Comparison of ENCODE assay signal across 1 cellular context in the genomic region with DNA sequence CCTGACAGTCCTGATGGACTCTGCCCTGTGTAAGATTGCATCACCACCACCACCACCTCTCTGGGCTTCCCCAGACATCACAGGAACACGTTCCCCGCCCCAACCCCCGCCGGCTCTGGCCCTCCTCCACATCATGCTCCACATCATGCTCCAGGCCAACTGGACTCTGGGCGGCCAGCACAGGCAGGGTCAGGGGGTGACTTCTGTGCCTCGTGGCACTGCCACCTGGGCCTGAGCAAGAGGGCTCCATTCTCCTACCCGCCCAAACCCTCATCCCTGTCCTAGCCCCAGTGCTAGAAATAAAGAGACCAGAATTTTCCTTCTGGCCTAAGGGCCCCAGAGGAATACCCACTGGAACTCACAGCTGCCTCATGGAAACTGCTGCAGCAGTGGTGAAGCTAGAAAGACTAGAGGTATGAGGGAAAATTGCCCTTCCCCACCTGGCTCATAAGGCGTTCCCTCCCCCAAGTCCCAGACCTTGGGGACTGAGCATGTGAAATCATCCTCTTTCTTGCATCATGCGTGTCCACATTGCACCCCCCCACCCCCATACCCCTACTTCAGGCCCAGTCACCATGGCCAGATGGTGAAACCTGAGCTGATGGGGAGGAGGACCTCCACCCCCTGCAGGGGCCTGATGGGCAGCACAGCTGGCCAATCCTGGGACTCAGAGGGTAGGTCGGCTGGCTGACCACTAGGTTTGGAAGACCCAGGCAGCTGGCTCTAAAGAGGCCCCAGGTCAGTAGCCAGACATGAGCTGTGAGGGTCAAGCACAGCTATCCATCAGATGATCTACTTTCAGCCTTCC.
TF ChIP-seq lines count a peak whose summit lies in the region.

A gene with protein sequence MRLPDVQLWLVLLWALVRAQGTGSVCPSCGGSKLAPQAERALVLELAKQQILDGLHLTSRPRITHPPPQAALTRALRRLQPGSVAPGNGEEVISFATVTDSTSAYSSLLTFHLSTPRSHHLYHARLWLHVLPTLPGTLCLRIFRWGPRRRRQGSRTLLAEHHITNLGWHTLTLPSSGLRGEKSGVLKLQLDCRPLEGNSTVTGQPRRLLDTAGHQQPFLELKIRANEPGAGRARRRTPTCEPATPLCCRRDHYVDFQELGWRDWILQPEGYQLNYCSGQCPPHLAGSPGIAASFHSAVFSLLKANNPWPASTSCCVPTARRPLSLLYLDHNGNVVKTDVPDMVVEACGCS (plus strand): TSS at position 742 of the 808 bp plus-strand sequence. CDS start 230 bp downstream, outside the sequence.

TF ChIP-seq in K562, 482 proteins besides CTCF, POLR2A, EP300 and RAD21 (continued from another document):
- TF ChIP-seq, protein P1, sequence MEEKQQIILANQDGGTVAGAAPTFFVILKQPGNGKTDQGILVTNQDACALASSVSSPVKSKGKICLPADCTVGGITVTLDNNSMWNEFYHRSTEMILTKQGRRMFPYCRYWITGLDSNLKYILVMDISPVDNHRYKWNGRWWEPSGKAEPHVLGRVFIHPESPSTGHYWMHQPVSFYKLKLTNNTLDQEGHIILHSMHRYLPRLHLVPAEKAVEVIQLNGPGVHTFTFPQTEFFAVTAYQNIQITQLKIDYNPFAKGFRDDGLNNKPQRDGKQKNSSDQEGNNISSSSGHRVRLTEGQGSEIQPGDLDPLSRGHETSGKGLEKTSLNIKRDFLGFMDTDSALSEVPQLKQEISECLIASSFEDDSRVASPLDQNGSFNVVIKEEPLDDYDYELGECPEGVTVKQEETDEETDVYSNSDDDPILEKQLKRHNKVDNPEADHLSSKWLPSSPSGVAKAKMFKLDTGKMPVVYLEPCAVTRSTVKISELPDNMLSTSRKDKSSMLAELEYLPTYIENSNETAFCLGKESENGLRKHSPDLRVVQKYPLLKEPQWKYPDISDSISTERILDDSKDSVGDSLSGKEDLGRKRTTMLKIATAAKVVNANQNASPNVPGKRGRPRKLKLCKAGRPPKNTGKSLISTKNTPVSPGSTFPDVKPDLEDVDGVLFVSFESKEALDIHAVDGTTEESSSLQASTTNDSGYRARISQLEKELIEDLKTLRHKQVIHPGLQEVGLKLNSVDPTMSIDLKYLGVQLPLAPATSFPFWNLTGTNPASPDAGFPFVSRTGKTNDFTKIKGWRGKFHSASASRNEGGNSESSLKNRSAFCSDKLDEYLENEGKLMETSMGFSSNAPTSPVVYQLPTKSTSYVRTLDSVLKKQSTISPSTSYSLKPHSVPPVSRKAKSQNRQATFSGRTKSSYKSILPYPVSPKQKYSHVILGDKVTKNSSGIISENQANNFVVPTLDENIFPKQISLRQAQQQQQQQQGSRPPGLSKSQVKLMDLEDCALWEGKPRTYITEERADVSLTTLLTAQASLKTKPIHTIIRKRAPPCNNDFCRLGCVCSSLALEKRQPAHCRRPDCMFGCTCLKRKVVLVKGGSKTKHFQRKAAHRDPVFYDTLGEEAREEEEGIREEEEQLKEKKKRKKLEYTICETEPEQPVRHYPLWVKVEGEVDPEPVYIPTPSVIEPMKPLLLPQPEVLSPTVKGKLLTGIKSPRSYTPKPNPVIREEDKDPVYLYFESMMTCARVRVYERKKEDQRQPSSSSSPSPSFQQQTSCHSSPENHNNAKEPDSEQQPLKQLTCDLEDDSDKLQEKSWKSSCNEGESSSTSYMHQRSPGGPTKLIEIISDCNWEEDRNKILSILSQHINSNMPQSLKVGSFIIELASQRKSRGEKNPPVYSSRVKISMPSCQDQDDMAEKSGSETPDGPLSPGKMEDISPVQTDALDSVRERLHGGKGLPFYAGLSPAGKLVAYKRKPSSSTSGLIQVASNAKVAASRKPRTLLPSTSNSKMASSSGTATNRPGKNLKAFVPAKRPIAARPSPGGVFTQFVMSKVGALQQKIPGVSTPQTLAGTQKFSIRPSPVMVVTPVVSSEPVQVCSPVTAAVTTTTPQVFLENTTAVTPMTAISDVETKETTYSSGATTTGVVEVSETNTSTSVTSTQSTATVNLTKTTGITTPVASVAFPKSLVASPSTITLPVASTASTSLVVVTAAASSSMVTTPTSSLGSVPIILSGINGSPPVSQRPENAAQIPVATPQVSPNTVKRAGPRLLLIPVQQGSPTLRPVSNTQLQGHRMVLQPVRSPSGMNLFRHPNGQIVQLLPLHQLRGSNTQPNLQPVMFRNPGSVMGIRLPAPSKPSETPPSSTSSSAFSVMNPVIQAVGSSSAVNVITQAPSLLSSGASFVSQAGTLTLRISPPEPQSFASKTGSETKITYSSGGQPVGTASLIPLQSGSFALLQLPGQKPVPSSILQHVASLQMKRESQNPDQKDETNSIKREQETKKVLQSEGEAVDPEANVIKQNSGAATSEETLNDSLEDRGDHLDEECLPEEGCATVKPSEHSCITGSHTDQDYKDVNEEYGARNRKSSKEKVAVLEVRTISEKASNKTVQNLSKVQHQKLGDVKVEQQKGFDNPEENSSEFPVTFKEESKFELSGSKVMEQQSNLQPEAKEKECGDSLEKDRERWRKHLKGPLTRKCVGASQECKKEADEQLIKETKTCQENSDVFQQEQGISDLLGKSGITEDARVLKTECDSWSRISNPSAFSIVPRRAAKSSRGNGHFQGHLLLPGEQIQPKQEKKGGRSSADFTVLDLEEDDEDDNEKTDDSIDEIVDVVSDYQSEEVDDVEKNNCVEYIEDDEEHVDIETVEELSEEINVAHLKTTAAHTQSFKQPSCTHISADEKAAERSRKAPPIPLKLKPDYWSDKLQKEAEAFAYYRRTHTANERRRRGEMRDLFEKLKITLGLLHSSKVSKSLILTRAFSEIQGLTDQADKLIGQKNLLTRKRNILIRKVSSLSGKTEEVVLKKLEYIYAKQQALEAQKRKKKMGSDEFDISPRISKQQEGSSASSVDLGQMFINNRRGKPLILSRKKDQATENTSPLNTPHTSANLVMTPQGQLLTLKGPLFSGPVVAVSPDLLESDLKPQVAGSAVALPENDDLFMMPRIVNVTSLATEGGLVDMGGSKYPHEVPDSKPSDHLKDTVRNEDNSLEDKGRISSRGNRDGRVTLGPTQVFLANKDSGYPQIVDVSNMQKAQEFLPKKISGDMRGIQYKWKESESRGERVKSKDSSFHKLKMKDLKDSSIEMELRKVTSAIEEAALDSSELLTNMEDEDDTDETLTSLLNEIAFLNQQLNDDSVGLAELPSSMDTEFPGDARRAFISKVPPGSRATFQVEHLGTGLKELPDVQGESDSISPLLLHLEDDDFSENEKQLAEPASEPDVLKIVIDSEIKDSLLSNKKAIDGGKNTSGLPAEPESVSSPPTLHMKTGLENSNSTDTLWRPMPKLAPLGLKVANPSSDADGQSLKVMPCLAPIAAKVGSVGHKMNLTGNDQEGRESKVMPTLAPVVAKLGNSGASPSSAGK (IDR thresholded peaks at IDR 0.05), result peak; percentile 81
- peak; percentile 63 to 87; a peak in 3 of 4 replicates for TF ChIP-seq TRIM24 (IDR thresholded peaks at IDR 0.05)
- TF ChIP-seq HDAC8 (tag; IDR thresholded peaks at IDR 0.05), result peak; percentile 82; the same call in 1 of the 2 replicates
- peak; percentile 83 for TF ChIP-seq RNF2 (IDR thresholded peaks at IDR 0.05)
- TF ChIP-seq NFIC (IDR thresholded peaks at IDR 0.05), result peak; percentile 11; the same call in 1 of the 2 replicates
- peak; percentile 73 for TF ChIP-seq CXXC5 (CRISPR knock-in tag; IDR thresholded peaks at IDR 0.05)
- TF ChIP-seq ZKSCAN8 (CRISPR knock-in tag; IDR thresholded peaks at IDR 0.05), result peak; percentile 79
- TF ChIP-seq, protein P2, sequence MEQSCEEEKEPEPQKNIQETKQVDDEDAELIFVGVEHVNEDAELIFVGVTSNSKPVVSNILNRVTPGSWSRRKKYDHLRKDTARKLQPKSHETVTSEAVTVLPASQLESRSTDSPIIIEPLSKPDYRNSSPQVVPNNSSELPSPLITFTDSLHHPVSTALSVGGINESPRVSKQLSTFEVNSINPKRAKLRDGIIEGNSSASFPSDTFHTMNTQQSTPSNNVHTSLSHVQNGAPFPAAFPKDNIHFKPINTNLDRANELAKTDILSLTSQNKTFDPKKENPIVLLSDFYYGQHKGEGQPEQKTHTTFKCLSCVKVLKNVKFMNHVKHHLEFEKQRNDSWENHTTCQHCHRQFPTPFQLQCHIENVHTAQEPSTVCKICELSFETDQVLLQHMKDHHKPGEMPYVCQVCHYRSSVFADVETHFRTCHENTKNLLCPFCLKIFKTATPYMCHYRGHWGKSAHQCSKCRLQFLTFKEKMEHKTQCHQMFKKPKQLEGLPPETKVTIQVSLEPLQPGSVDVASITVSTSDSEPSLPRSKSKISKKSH (CRISPR knock-in tag; IDR thresholded peaks at IDR 0.05), result no peak
- no peak for TF ChIP-seq KLF6 (CRISPR knock-in tag; IDR thresholded peaks at IDR 0.05; ENCODE audit: borderline replicate concordance)
- peak; percentile 77 for TF ChIP-seq POLR2B (IDR thresholded peaks at IDR 0.05; ENCODE audit: low read depth, partially characterized antibody)
- no peak for TF ChIP-seq ZNF23 (CRISPR knock-in tag; IDR thresholded peaks at IDR 0.05)
- TF ChIP-seq SREBF1 (IDR thresholded peaks at IDR 0.05; ENCODE audit: borderline replicate concordance, low read depth, low read length), result 0 out of 2 replicates have a peak, but pooled peaks have one; percentile 12
- TF ChIP-seq MXI1 (IDR thresholded peaks at IDR 0.05; ENCODE audit: low read depth, low read length), result no peak
- TF ChIP-seq, protein P3, sequence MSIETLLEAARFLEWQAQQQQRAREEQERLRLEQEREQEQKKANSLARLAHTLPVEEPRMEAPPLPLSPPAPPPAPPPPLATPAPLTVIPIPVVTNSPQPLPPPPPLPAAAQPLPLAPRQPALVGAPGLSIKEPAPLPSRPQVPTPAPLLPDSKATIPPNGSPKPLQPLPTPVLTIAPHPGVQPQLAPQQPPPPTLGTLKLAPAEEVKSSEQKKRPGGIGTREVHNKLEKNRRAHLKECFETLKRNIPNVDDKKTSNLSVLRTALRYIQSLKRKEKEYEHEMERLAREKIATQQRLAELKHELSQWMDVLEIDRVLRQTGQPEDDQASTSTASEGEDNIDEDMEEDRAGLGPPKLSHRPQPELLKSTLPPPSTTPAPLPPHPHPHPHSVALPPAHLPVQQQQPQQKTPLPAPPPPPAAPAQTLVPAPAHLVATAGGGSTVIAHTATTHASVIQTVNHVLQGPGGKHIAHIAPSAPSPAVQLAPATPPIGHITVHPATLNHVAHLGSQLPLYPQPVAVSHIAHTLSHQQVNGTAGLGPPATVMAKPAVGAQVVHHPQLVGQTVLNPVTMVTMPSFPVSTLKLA (conservative IDR thresholded peaks at IDR 0.05), result peak; percentile 55 to 62; a peak in 3 of 4 replicates
- 0 out of 2 replicates have a peak, but pooled peaks have one; percentile 17 for TF ChIP-seq ZNF717 (CRISPR knock-in tag; IDR thresholded peaks at IDR 0.05)
- TF ChIP-seq POLR2G (IDR thresholded peaks at IDR 0.05; ENCODE audit: low read depth, low read length), result peak; percentile 77
- no peak for TF ChIP-seq CBX1 (IDR thresholded peaks at IDR 0.05; ENCODE audit: low read depth)
- no peak; the same call in 1 of the 2 replicates for TF ChIP-seq GABPA (tag; conservative IDR thresholded peaks at IDR 0.05; ENCODE audit: low read depth)
- TF ChIP-seq, protein P4, sequence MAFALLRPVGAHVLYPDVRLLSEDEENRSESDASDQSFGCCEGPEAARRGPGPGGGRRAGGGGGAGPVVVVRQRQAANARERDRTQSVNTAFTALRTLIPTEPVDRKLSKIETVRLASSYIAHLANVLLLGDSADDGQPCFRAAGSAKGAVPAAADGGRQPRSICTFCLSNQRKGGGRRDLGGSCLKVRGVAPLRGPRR (CRISPR knock-in tag; IDR thresholded peaks at IDR 0.05), result peak; percentile 86
- peak; percentile 84 for TF ChIP-seq ZNF175 (CRISPR knock-in tag; IDR thresholded peaks at IDR 0.05; ENCODE audit: low read depth)
- TF ChIP-seq, protein P5, sequence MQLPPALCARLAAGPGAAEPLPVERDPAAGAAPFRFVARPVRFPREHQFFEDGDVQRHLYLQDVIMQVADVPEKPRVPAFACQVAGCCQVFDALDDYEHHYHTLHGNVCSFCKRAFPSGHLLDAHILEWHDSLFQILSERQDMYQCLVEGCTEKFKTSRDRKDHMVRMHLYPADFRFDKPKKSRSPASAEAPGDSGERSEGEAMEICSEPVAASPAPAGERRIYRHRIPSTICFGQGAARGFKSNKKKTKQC (CRISPR knock-in tag; IDR thresholded peaks at IDR 0.05), result peak; percentile 80
- TF ChIP-seq HDGF (IDR thresholded peaks at IDR 0.05), result no peak
- TF ChIP-seq MYNN (IDR thresholded peaks at IDR 0.05), result 0 out of 2 replicates have a peak, but pooled peaks have one; percentile 11
- TF ChIP-seq MYNN (CRISPR knock-in tag; IDR thresholded peaks at IDR 0.05), result no peak
- TF ChIP-seq, protein P6, sequence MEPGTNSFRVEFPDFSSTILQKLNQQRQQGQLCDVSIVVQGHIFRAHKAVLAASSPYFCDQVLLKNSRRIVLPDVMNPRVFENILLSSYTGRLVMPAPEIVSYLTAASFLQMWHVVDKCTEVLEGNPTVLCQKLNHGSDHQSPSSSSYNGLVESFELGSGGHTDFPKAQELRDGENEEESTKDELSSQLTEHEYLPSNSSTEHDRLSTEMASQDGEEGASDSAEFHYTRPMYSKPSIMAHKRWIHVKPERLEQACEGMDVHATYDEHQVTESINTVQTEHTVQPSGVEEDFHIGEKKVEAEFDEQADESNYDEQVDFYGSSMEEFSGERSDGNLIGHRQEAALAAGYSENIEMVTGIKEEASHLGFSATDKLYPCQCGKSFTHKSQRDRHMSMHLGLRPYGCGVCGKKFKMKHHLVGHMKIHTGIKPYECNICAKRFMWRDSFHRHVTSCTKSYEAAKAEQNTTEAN (CRISPR knock-in tag; IDR thresholded peaks at IDR 0.05), result no peak
- 0 out of 2 replicates have a peak, but pooled peaks have one; percentile 52 for TF ChIP-seq NCOA1 (IDR thresholded peaks at IDR 0.05; ENCODE audit: low read depth)
- TF ChIP-seq KLF13 (tag; IDR thresholded peaks at IDR 0.05; ENCODE audit: borderline replicate concordance, low read depth), result peak; percentile 68; the same call in 1 of the 2 replicates
- TF ChIP-seq TBL1XR1 (IDR thresholded peaks at IDR 0.05; ENCODE audit: low read length in 2 of 2), result peak in 1 of 2 experiments; percentile 59; a peak in 1 of 4 replicates
- peak; percentile 69 for TF ChIP-seq CREM (IDR thresholded peaks at IDR 0.05; ENCODE audit: low read depth)
- peak; percentile 94 for TF ChIP-seq DMBX1 (CRISPR knock-in tag; IDR thresholded peaks at IDR 0.05; ENCODE audit: borderline replicate concordance)
- 0 out of 2 replicates have a peak, but pooled peaks have one; percentile 24 for TF ChIP-seq ZNF561 (CRISPR knock-in tag; conservative IDR thresholded peaks at IDR 0.05)
- 0 out of 2 replicates have a peak, but pooled peaks have one; percentile 12 for TF ChIP-seq ZNF707 (CRISPR knock-in tag; conservative IDR thresholded peaks at IDR 0.05)
- TF ChIP-seq, protein P7, sequence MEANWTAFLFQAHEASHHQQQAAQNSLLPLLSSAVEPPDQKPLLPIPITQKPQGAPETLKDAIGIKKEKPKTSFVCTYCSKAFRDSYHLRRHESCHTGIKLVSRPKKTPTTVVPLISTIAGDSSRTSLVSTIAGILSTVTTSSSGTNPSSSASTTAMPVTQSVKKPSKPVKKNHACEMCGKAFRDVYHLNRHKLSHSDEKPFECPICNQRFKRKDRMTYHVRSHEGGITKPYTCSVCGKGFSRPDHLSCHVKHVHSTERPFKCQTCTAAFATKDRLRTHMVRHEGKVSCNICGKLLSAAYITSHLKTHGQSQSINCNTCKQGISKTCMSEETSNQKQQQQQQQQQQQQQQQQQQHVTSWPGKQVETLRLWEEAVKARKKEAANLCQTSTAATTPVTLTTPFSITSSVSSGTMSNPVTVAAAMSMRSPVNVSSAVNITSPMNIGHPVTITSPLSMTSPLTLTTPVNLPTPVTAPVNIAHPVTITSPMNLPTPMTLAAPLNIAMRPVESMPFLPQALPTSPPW (CRISPR knock-in tag; IDR thresholded peaks at IDR 0.05), result peak; percentile 90
- peak; percentile 99 for TF ChIP-seq BRD4 (IDR thresholded peaks at IDR 0.05)
- no peak for TF ChIP-seq SAFB (IDR thresholded peaks at IDR 0.05; ENCODE audit: borderline replicate concordance, low read depth, low read length)
- TF ChIP-seq HDAC1 (IDR thresholded peaks at IDR 0.05), result 0 out of 4 replicates have a peak, but pooled peaks of 1 of the 2 experiments have one; percentile 33
- TF ChIP-seq MAZ (CRISPR knock-in tag; conservative IDR thresholded peaks at IDR 0.05 in 1 of 2, IDR thresholded peaks at IDR 0.05 in 1 of 2), result peak; percentile 55 to 59; a peak in 3 of 4 replicates
- TF ChIP-seq TAF1 (IDR thresholded peaks at IDR 0.05; ENCODE audit: control insufficient read depth, extremely low read depth, insufficient read depth, low read length, severe bottlenecking), result no peak
